ENCODE assay signal across 7 cellular contexts in genomic region chr15:74307827-74308642, GRCh38. TPM values are rescaled to one million over a fixed set of nuclear protein-coding genes. Genes with fewer than 3 reads are reported as not detected.
DNase-seq lines count a peak whose midpoint lies in the region; ATAC-seq, FAIRE-seq and TF ChIP-seq lines count a peak whose summit lies in the region.

No MANE protein-coding gene starts in this region.

- no peaks in the 10 kb centered on the region for H3K9me3 ChIP-seq in testis

- H3K36me3 ChIP-seq in testis (ENCODE audit: low read depth, missing control alignments), result no peaks in the 10 kb centered on the region

- H3K27me3 ChIP-seq in testis, result no peaks in the 10 kb centered on the region

- H3K4me1 ChIP-seq in testis, result peaks cover 7% of the 10 kb centered on the region

- H3K4me3 ChIP-seq in testis, result no peak overlapping the region

- TF ChIP-seq POLR2A in testis (IDR thresholded peaks at IDR 0.05), result no peak

- FAIRE-seq in RCC 7860 (lab: Jason Lieb, UNC), result no peak

- peak; percentile 34 to 69 (median 52) for TF ChIP-seq CTCF in testis (IDR thresholded peaks at IDR 0.05)

- WGBS in testis, 2 donors, result 32 to 52% methylated on average over 16 to 18 of the region's 18 CpGs

- intact Hi-C loops in testis (cut with DNase I; ENCODE audit: low total_unique reads), result no loop called here

- DNase-seq in ELR (ENCODE audit: low read depth) (peak; percentile 71), Kasumi-1 (lab: John Stamatoyannopoulos, UW) (peak; percentile 29 to 55), RCC 7860 (ENCODE audit: low spot score) (peak; percentile 40), cerebellar cortex (ENCODE audit: low spot score) (peak; percentile 76), left lobe of liver (ENCODE audit: low spot score) (peak; percentile 51), testis (peak; percentile 74)

- ATAC-seq in left lobe of liver (peak; percentile 86), GM19035 (IDR thresholded peaks at IDR 0.05; ENCODE audit: unreplicated experiment) (no peak)

- H3K27ac ChIP-seq in testis, result no peak overlapping the region

RNA-seq across cellular contexts. Expression of gene CYP11A1, which starts 59.4 kb away (rescaled TPM):
- total RNA-seq in left lobe of liver (3.0 TPM), testis (10 to 100 TPM; 74.3 to 76.4 TPM)
- polyA plus RNA-seq in testis (ENCODE audit: insufficient read depth, low read depth, low replicate concordance), result 76.2 TPM

Comparison
In these comparisons a context has a peak if more than half of its experiments do, and no peak if none do; other contexts are left out.
1. RNA of gene CYP11A1, which starts 59.4 kb away (total RNA-seq): 74.3 to 76.4 TPM in testis; 3.0 TPM in left lobe of liver (single experiment); every median in the first group is over 10 times any median in the second.
2. Peak in every context shown above with its lines, with median percentiles within 50 percentile points of each other: DNase-seq.